ENCODE assay signal across 8 cellular contexts in the genomic region with DNA sequence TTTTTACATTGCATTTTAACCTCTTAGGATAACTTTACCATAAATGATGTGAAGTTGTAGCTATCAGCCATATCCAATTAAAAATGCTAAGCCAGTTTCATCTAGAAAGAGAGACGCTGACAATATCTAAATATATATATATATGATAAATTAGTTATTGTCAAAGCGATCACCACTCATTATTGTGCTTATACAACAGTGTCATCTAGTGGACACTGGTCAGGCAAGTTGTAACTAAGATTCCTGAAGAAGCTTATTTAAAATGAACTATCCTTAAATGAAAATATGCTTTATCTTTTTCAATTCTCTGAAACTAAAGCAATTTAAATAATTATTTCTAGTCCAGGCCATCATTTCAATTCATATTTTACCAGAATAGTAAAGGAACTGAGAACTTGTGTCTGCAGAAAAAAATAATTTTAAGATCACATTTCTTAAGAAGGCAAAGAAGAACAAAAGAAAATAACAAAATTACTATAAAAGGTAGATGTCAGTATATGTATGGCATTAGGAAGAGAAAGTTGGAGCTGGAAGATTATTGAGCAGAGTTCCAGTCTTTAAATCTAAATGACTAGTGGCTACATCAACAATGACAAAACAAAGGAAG.
DNase-seq lines count a peak whose midpoint lies in the region; FAIRE-seq and TF ChIP-seq lines count a peak whose summit lies in the region.

No MANE protein-coding gene starts in this region.

- FAIRE-seq in RCC 7860 (lab: Jason Lieb, UNC) = peak; percentile 84

- peaks cover 22% of the 10 kb centered on the region for H3K4me1 Mint-ChIP-seq in Calu3 (ENCODE audit: low read depth, unreplicated experiment)

- no TSS peak for BruUV-seq in Calu3 (replicated peaks; lab: Mats Ljungman, UMichigan)

- no peaks in the 10 kb centered on the region for H3K36me3 ChIP-seq in esophagus squamous epithelium
- H3K36me3 ChIP-seq in prostate gland = no peaks in the 10 kb centered on the region

- CTCF ChIA-PET in Calu3 (lab: Charles Lee) = interaction anchor here (0.6 to 1.3 kb wide), 7 partner anchors 10 to 1330 kb away, joined by 3 to 4 read pairs (median 3); no protein-coding TSS in a partner anchor

- intact Hi-C loops in Calu3 (cut with micrococcal nuclease; ENCODE audit: unreplicated experiment) = loop anchor here (2.0 to 10.0 kb wide), 4 partner anchors 203 to 465 kb away; no protein-coding TSS in a partner anchor
- intact Hi-C loops in esophagus squamous epithelium (cut with DNase I) = no loop called here
- intact Hi-C loops in prostate gland (cut with DNase I) = no loop called here

- no peaks in the 10 kb centered on the region for H3K4me1 ChIP-seq in esophagus squamous epithelium
- H3K4me1 ChIP-seq in prostate gland (replicated peaks) = no peaks in the 10 kb centered on the region

- no peaks in the 10 kb centered on the region for H3K9me3 Mint-ChIP-seq in Calu3 (ENCODE audit: low read depth, unreplicated experiment)

- no peaks in the 10 kb centered on the region for H3K27me3 ChIP-seq in HL-60 (ENCODE audit: insufficient read depth, poor library complexity, severe bottlenecking)
- H3K27me3 ChIP-seq in esophagus squamous epithelium = no peaks in the 10 kb centered on the region
- no peaks in the 10 kb centered on the region for H3K27me3 ChIP-seq in prostate gland (replicated peaks; ENCODE audit: insufficient read depth)

- no peaks in the 10 kb centered on the region for H3K9me3 ChIP-seq in esophagus squamous epithelium
- H3K9me3 ChIP-seq in prostate gland = no peaks in the 10 kb centered on the region

- H3K27me3 Mint-ChIP-seq in Calu3 (ENCODE audit: unreplicated experiment) = no peaks in the 10 kb centered on the region

- H3K4me3 Mint-ChIP-seq in Calu3 (ENCODE audit: low read depth, unreplicated experiment) = no peak overlapping the region

- no peak overlapping the region for H3K27ac ChIP-seq in HL-60 (replicated peaks)
- H3K27ac ChIP-seq in esophagus squamous epithelium = no peak overlapping the region
- no peak overlapping the region for H3K27ac ChIP-seq in prostate gland

- H3K27ac Mint-ChIP-seq in Calu3 (ENCODE audit: unreplicated experiment) = no peak overlapping the region

- WGBS in esophagus squamous epithelium, 2 donors = 2 to 5% methylated on average over 2 of the region's 2 CpGs
- WGBS in prostate gland = 11% methylated on average over 2 of the region's 2 CpGs

- H3K4me3 ChIP-seq in HL-60 (replicated peaks; ENCODE audit: insufficient read depth, low read length) (no peak overlapping the region), esophagus squamous epithelium (no peak overlapping the region), prostate gland (no peak overlapping the region)

- TF ChIP-seq CTCF in Calu3 (IDR thresholded peaks at IDR 0.05; ENCODE audit: unreplicated experiment) = peak; percentile 59
- peak; percentile 48 for TF ChIP-seq CTCF in HL-60 (IDR thresholded peaks at IDR 0.05; ENCODE audit: insufficient read depth, low read length)
- peak in 5 of 6 experiments; percentile 49 to 84 (median 71) for TF ChIP-seq CTCF in esophagus squamous epithelium (IDR thresholded peaks at IDR 0.05)
- peak in 3 of 4 experiments; percentile 36 to 65 (median 42) for TF ChIP-seq CTCF in prostate gland (IDR thresholded peaks at IDR 0.05)

- H3K36me3 Mint-ChIP-seq in Calu3 (ENCODE audit: insufficient read depth, unreplicated experiment) = no peaks in the 10 kb centered on the region

- TF ChIP-seq POLR2A in esophagus squamous epithelium (IDR thresholded peaks at IDR 0.05) (no peak), prostate gland (IDR thresholded peaks at IDR 0.05) (no peak)

- DNase-seq in Calu3 (peak; percentile 9), HL-60 (ENCODE audit: low read depth in 1 of 2, low spot score in 1 of 2) (no peak), RCC 7860 (ENCODE audit: low spot score) (peak; percentile 60), esophagus squamous epithelium (lab: John Stamatoyannopoulos, UW) (no peak), prostate gland (ENCODE audit: low spot score) (no peak), activated T-cell treated with anti-CD3 and anti-CD28 coated beads for 4 hours (no peak), UCSD-AML1 (lab: John Stamatoyannopoulos, UW; ENCODE audit: unreplicated experiment) (no peak)
- no peak for DNase-seq in stimulated activated CD4-positive, alpha-beta T cell treated with anti-CD3 and anti-CD28 coated beads, Interleukin-15, amount 100 ng/mL, for 24 hours

Comparison
In these comparisons a context has a peak if more than half of its experiments do, and no peak if none do; other contexts are left out.
1. DNase-seq: peak in Calu3 (single experiment) and RCC 7860 (single experiment); none in HL-60 (0 of 2), esophagus squamous epithelium (single experiment), prostate gland (single experiment), stimulated activated CD4-positive, alpha-beta T cell treated with anti-CD3 and anti-CD28 coated beads, Interleukin-15, amount 100 ng/mL, for 24 hours (single experiment), activated T-cell treated with anti-CD3 and anti-CD28 coated beads for 4 hours (single experiment) and UCSD-AML1 (single experiment).
2. Peak in every context shown above with its lines, with median percentiles within 50 percentile points of each other: CTCF ChIP-seq.